In genomic region chr19:38227272-38228004, GRCh38 we compare ENCODE assay signal across 2 cellular contexts.
TF ChIP-seq lines count a peak whose summit lies in the region.

No MANE protein-coding gene starts in this region.

TF ChIP-seq in H1, 55 proteins besides CTCF, POLR2A, EP300 and RAD21:
- TF ChIP-seq KDM1A (IDR thresholded peaks at IDR 0.05; ENCODE audit: borderline replicate concordance, low read length) = peak; percentile 99
- no peak for TF ChIP-seq POLR2AphosphoS5 (IDR thresholded peaks at IDR 0.05; ENCODE audit: low read depth, low read length)
- TF ChIP-seq HDAC2 (IDR thresholded peaks at IDR 0.05; ENCODE audit: borderline replicate concordance in 1 of 2, low read depth in 2 of 2, low read length in 2 of 2) = peak in 1 of 2 experiments; percentile 97; a peak in 2 of 4 replicates
- TF ChIP-seq CBX8 (IDR thresholded peaks at IDR 0.05; ENCODE audit: borderline replicate concordance, low read depth, low read length) = no peak
- no peak for TF ChIP-seq HDAC6 (IDR thresholded peaks at IDR 0.05; ENCODE audit: low read depth, low read length)
TF ChIP-seq in H1: peak in this region for 2.

TF ChIP-seq in neural cell, 6 proteins besides CTCF, POLR2A, EP300 and RAD21:
- TF ChIP-seq REST (IDR thresholded peaks at IDR 0.05; ENCODE audit: borderline replicate concordance) (no peak), TAF1 (IDR thresholded peaks at IDR 0.05; ENCODE audit: low read depth) (no peak), POLR2AphosphoS5 (IDR thresholded peaks at IDR 0.05) (no peak), EZH2 (IDR thresholded peaks at IDR 0.05; ENCODE audit: borderline replicate concordance, insufficient read depth, low read length, poor library complexity, severe bottlenecking) (no peak), SMC3 (conservative IDR thresholded peaks at IDR 0.05; ENCODE audit: poor library complexity) (no peak), MXI1 (conservative IDR thresholded peaks at IDR 0.05; ENCODE audit: poor library complexity, severe bottlenecking) (no peak)
